17 cellular contexts compared by ENCODE assay signal in the genomic region with DNA sequence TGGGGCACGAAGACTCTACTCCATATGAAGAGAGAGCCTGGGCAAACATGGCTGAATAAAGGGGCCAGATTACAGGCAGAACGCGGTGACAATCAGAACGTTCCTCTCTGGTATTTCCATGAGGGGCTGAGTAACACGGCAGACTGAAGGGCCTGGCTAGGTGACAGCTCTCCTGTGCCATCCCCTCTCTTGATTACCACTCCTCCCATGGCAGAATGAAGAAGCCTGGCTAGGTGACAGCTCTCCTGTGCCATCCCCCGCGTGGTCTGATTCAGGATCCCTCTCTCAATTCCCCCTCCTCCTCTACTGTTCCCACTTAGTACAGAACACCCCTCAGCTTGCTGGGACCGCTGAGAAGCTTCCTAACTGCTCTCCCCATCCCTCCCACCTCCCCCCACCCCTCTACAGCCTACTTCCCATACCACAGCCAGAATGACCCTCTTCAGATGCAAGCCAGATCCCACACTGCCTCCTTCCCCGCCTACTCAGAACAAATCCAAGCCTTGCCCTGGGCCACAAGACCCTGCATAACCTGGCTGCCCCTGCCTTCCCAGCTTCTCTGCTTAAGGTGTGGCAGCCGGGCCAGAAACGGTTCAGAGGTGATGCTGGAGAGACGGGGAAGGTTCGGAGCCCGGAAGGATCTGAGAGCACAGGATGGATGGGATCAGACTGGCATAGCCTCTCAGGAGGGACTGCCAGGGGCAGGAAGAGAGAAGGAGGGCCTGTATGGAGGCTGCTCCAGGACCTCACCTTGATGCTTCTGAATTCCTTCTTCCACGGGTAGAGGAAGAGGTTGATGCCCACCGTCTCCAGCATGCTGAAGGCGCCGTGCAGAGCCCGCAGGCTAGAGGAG. TPM values are rescaled to one million over a fixed set of nuclear protein-coding genes. Genes with fewer than 3 reads are reported as not detected.
A peak's percentile ranks its signal among the peaks of the same experiment; 100 is the strongest.
DNase-seq lines count a peak whose midpoint lies in the region; ATAC-seq and TF ChIP-seq lines count a peak whose summit lies in the region.
"Had no signal": no experiment of that assay in that cellular context is flagged by ENCODE, and none has a peak within 500 bp of the region (broad histone marks: within the 10 kb centered on the region; RNA-seq: fewer than 3 reads in every experiment).

No MANE protein-coding gene starts in this region.

- H3K36me3 ChIP-seq in RWPE2 (ENCODE audit: low read depth) (peaks cover 75% of the 10 kb centered on the region), gastrocnemius medialis (peaks cover 0 to 43% of the 10 kb centered on the region in 2 donors)

- TF ChIP-seq POLR2A in gastrocnemius medialis (IDR thresholded peaks at IDR 0.05) = no peak

- H3K4me1 ChIP-seq in RWPE2 (ENCODE audit: insufficient read depth, poor library complexity, severe bottlenecking) (no peaks in the 10 kb centered on the region), gastrocnemius medialis (peaks cover 17 to 41% of the 10 kb centered on the region in 2 donors)
- H3K4me1 ChIP-seq: Caco-2 had no signal

- H3K27ac ChIP-seq in RWPE2 (ENCODE audit: poor library complexity, severe bottlenecking) = no peak overlapping the region
- peak overlapping the region; percentile 92 to 100 (median 97) for H3K27ac ChIP-seq in gastrocnemius medialis
- H3K27ac ChIP-seq: RWPE1 had no signal

- H3K9me3 ChIP-seq in RWPE2 (ENCODE audit: severe bottlenecking) = no peaks in the 10 kb centered on the region
- no peaks in the 10 kb centered on the region for H3K9me3 ChIP-seq in gastrocnemius medialis
- H3K9me3 ChIP-seq: Caco-2 had no signal

- intact Hi-C loops in left ventricle myocardium superior (cut with micrococcal nuclease) (no loop called here), gastrocnemius medialis (cut with DNase I; ENCODE audit: low total_unique reads) (no loop called here)

- ATAC-seq in RWPE2 (ENCODE audit: low read depth) (peak; percentile 6; the same call in 1 of the 3 replicates), left ventricle myocardium superior (peak; percentile 50), gastrocnemius medialis (no peak)
- ATAC-seq: PC-3 had no signal

- H3K27me3 ChIP-seq in RWPE2 (ENCODE audit: insufficient read depth, poor library complexity, severe bottlenecking) (no peaks in the 10 kb centered on the region), gastrocnemius medialis (no peaks in the 10 kb centered on the region)

- in situ Hi-C loops in gastrocnemius medialis (cut with MboI; ENCODE audit: low sequenced_read_pairs in 4 of 4) = no loop called here

- DNase-seq in LNCaP clone FGC (ENCODE audit: low read depth) (no peak), RWPE2 (ENCODE audit: low spot score) (no peak), left ventricle myocardium superior (no peak), gastrocnemius medialis (no peak), T-helper 1 cell (no peak), DMS153 (lab: John Stamatoyannopoulos, UW) (no peak), NCI-H2171 treated with DMSO at 0.1 percent for 48 hours (lab: John Stamatoyannopoulos, UW) (no peak)
- DNase-seq: Caco-2; CD4-positive, CD25-positive, alpha-beta regulatory T cell; MM.1S; NCI-H1092 treated with DMSO at 0.1 percent for 48 hours; NCI-H1694; NCI-H2171; NCI-H446 treated with DMSO at 0.1 percent for 48 hours; NCI-H748 treated with DMSO at 0.1 percent for 48 hours; PC-3 had no signal

- H3K4me3 ChIP-seq in LNCaP clone FGC (ENCODE audit: low read depth, low read length) (0 out of 2 replicates have a peak overlapping the region, but pooled peaks have one; percentile 13), RWPE2 (ENCODE audit: severe bottlenecking) (no peak overlapping the region), gastrocnemius medialis (no peak overlapping the region)

- TF ChIP-seq CTCF in LNCaP clone FGC (IDR thresholded peaks at IDR 0.05; ENCODE audit: control insufficient read depth, extremely low read depth, insufficient read depth) = no peak
- no peak for TF ChIP-seq CTCF in RWPE2 (IDR thresholded peaks at IDR 0.05; ENCODE audit: poor library complexity, severe bottlenecking)
- no peak for TF ChIP-seq CTCF in gastrocnemius medialis (IDR thresholded peaks at IDR 0.05 in 4 of 5, conservative IDR thresholded peaks at IDR 0.05 in 1 of 5)

RNA-seq across cellular contexts. Expression of gene SPATA2, which starts 7.7 kb away (rescaled TPM):
- total RNA-seq in left ventricle myocardium superior (8.5 TPM), gastrocnemius medialis (10 to 100 TPM in 2 of 4 donors, 1 to 10 TPM in 2; 7.7 to 10.7 (median 9.7) TPM)

RNA-seq across cellular contexts. Expression of gene RNF114, which starts 28.6 kb away (rescaled TPM):
- 49.8 TPM for total RNA-seq in left ventricle myocardium superior
- total RNA-seq in gastrocnemius medialis = 100 to 1,000 TPM; 133 to 216 (median 172) TPM

Comparison
In these comparisons a context has a peak if more than half of its experiments do, and no peak if none do; other contexts are left out.
1. ATAC-seq: peak in RWPE2 (single experiment) and left ventricle myocardium superior (single experiment); none in gastrocnemius medialis (0 of 2).